18 cellular contexts compared by ENCODE assay signal in genomic region chr3:61935819-61936218, GRCh38.
"Had no signal": no experiment of that assay in that cellular context is flagged by ENCODE, and none has a peak within 500 bp of the region (broad histone marks: within the 10 kb centered on the region; RNA-seq: fewer than 3 reads in every experiment).

No MANE protein-coding gene starts in this region.

- H3K36me3 ChIP-seq: left lung, lower lobe of right lung, ovary, right atrium auricular region, right lobe of liver, stomach, thyroid gland, uterus had no signal

- H3K4me3 ChIP-seq: left lung, lower lobe of right lung, ovary, right atrium auricular region, right lobe of liver, stomach, testis, thyroid gland, uterus had no signal

- H3K4me3 Mint-ChIP-seq: naive thymus-derived CD4-positive, alpha-beta T cell; natural killer cell treated with Interleukin-12 subunit alpha and Interleukin-12 subunit beta and Interleukin-15 and Interleukin-18, amount 100 ng/mL, for 72 hours; stimulated activated naive B cell treated with anti-CD40 and anti-IgM and Interleukin-4, amounts not matched to agents 10 μg/mL and 1 μg/mL and 100 μg/mL, for 72 hours had no signal

- H3K27ac ChIP-seq: left lung, lower lobe of right lung, ovary, right atrium auricular region, right lobe of liver, stomach, testis, thyroid gland, uterus had no signal

- H3K27ac Mint-ChIP-seq: naive thymus-derived CD4-positive, alpha-beta T cell; natural killer cell treated with Interleukin-12 subunit alpha and Interleukin-12 subunit beta and Interleukin-15 and Interleukin-18, amount 100 ng/mL, for 72 hours; progenitor cell of endocrine pancreas; stimulated activated naive B cell treated with anti-CD40 and anti-IgM and Interleukin-4, amounts not matched to agents 10 μg/mL and 1 μg/mL and 100 μg/mL, for 72 hours had no signal

- DNase-seq: hippocampal formation; kidney glomerular epithelial cell; left cardiac atrium; left lung; lower lobe of right lung; mammary epithelial cell; ovary; stimulated activated naive B cell treated with anti-CD40 and anti-IgM and Interleukin-4, amounts not matched to agents 10 μg/mL and 1 μg/mL and 100 μg/mL, for 72 hours; stomach; uterus had no signal

- H3K4me1 Mint-ChIP-seq: naive thymus-derived CD4-positive, alpha-beta T cell; stimulated activated naive B cell treated with anti-CD40 and anti-IgM and Interleukin-4, amounts not matched to agents 10 μg/mL and 1 μg/mL and 100 μg/mL, for 72 hours had no signal

- H3K27me3 ChIP-seq: left lung, ovary, right atrium auricular region, right lobe of liver, stomach, testis, thyroid gland, uterus had no signal

- H3K36me3 Mint-ChIP-seq: stimulated activated naive B cell treated with anti-CD40 and anti-IgM and Interleukin-4, amounts not matched to agents 10 μg/mL and 1 μg/mL and 100 μg/mL, for 72 hours had no signal

- ATAC-seq: left cardiac atrium; naive thymus-derived CD4-positive, alpha-beta T cell; natural killer cell treated with Interleukin-12 subunit alpha and Interleukin-12 subunit beta and Interleukin-15 and Interleukin-18, amount 100 ng/mL, for 72 hours; stimulated activated naive CD8-positive, alpha-beta T cell treated with anti-CD3 and anti-CD28 coated beads, Interleukin-15, Interleukin-2, amounts not matched to agents 100 U/mL and 50 U/mL, for 24 hours had no signal

- H3K4me1 ChIP-seq: left lung, lower lobe of right lung, right lobe of liver, testis, uterus had no signal

- H3K9me3 ChIP-seq: left lung, lower lobe of right lung, ovary, right atrium auricular region, right lobe of liver, testis, thyroid gland, uterus had no signal
